Comparison of ENCODE assay signal across 13 cellular contexts in the genomic region with DNA sequence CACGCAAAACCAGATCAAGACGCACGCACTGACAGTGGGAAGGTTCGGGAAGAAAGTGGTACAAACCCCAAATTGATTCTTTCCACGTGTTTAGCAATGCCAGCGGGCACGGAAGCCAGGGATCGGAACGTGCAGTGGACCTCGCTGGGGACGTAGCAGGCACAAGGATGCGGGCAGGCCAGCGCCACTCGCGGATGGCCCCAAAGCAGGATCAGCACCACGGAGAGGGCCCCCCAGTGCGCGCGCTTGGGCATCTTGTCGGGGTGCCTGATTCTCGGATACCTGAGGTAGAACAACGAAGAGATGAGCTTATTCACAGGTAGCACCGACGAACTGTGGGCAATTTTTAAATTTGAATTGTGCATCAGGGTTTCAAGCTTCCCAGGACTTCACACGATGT. TPM values are rescaled to one million over a fixed set of nuclear protein-coding genes. Genes with fewer than 3 reads are reported as not detected.
A peak's percentile ranks its signal among the peaks of the same experiment; 100 is the strongest.
DNase-seq lines count a peak whose midpoint lies in the region; TF ChIP-seq lines count a peak whose summit lies in the region.
"Not testable (repeated sequence)": the region's sequence is repeated elsewhere in the genome, so short reads cannot be mapped to it uniquely, and the experiment has no call there.
"Had no signal": no experiment of that assay in that cellular context is flagged by ENCODE, and none has a peak within 500 bp of the region (broad histone marks: within the 10 kb centered on the region; RNA-seq: fewer than 3 reads in every experiment).

No MANE protein-coding gene starts in this region.

- H3K4me3 Mint-ChIP-seq in brain = peak overlapping the region in 4 of 5 experiments; percentile 21 to 91 (median 59)
- H3K4me3 Mint-ChIP-seq in endothelial cell (ENCODE audit: unreplicated experiment) = not testable (repeated sequence)
- H3K4me3 Mint-ChIP-seq in osteocyte (ENCODE audit: unreplicated experiment) = peak overlapping the region; percentile 97

- H3K79me2 ChIP-seq in GM23248 (ENCODE audit: insufficient read depth) = not testable (repeated sequence)

- H3K4me1 ChIP-seq in GM23248 (ENCODE audit: insufficient read depth) = not testable (repeated sequence)
- H3K4me1 ChIP-seq in liver (ENCODE audit: control insufficient read depth in 4 of 4, insufficient read depth in 4 of 4, low read length in 3 of 4) = peaks cover 0 to 12% (median 2%) of the 10 kb centered on the region in 4 donors

- DNase-seq in AG04449 (ENCODE audit: low read depth, low spot score) = not testable (repeated sequence)
- peak; percentile 42 for DNase-seq in GM23248
- DNase-seq in endothelial cell (ENCODE audit: low spot score) = peak; percentile 14
- peak; percentile 84 for DNase-seq in osteocyte (ENCODE audit: extremely low spot score, unreplicated experiment)

- H3K27ac Mint-ChIP-seq in brain (peak overlapping the region in 1 of 5 experiments; percentile 11), osteocyte (ENCODE audit: unreplicated experiment) (peak overlapping the region; percentile 6)
- not testable (repeated sequence) for H3K27ac Mint-ChIP-seq in endothelial cell (ENCODE audit: unreplicated experiment)

- POLR2A ChIA-PET in AG04449 (lab: Yijun Ruan, JAX) = not testable (repeated sequence)

- H3F3A ChIP-seq in GM23248 (ENCODE audit: insufficient read depth) = not testable (repeated sequence)

- not testable (repeated sequence) for TF ChIP-seq EP300 in Ishikawa (IDR thresholded peaks at IDR 0.05; ENCODE audit: borderline replicate concordance)

- H3K27me3 ChIP-seq in GM23248 (replicated peaks; ENCODE audit: insufficient read depth); liver (ENCODE audit: control insufficient read depth in 4 of 4, insufficient read depth in 4 of 4, low read length in 3 of 4): not testable (repeated sequence)

- H4K20me1 ChIP-seq in GM23248 (ENCODE audit: insufficient read depth) = not testable (repeated sequence)

- not testable (repeated sequence) for TF ChIP-seq CTCF in AG04449 (IDR thresholded peaks at IDR 0.05; ENCODE audit: insufficient read depth, low read length, missing control alignments); brain (conservative IDR thresholded peaks at IDR 0.05); endothelial cell (IDR thresholded peaks at IDR 0.05; ENCODE audit: unreplicated experiment); liver (IDR thresholded peaks at IDR 0.05; ENCODE audit: low read depth, low read length, missing input control); osteocyte (IDR thresholded peaks at IDR 0.05)

- H2AFZ ChIP-seq in GM23248 = not testable (repeated sequence)

- WGBS in GM23248 (ENCODE audit: low coverage in 1 of 2, low lambda C conversion rate in 2 of 2, missing lambda C conversion rate in 2 of 2), 2 experiments = 9 to 12% methylated on average over 20 to 25 of the region's 25 CpGs
- 21% methylated on average over 25 of the region's 25 CpGs for WGBS in liver

- peak overlapping the region; percentile 73 for H3K4me2 ChIP-seq in GM23248 (ENCODE audit: unreplicated experiment)

- CTCF ChIA-PET in AG04449 (lab: Yijun Ruan, JAX) = not testable (repeated sequence)

- H3K9me3 Mint-ChIP-seq in brain = peaks cover 2 to 15% (median 7%) of the 10 kb centered on the region in 5 experiments
- not testable (repeated sequence) for H3K9me3 Mint-ChIP-seq in endothelial cell (ENCODE audit: unreplicated experiment); osteocyte (ENCODE audit: unreplicated experiment)

- H3K4me3 ChIP-seq in AG04449 (ENCODE audit: low read depth, low read length) (peak overlapping the region; percentile 12; the same call in 1 of the 2 replicates), GM23248 (peak overlapping the region; percentile 75; the same call in 1 of the 2 replicates)
- not testable (repeated sequence) for H3K4me3 ChIP-seq in liver (ENCODE audit: low read depth in 1 of 3, low read length in 3 of 3)

- H3K9me3 ChIP-seq in GM23248 (ENCODE audit: low read depth); liver (ENCODE audit: control insufficient read depth in 4 of 4, low read length in 3 of 4): not testable (repeated sequence)

- H3K9me2 ChIP-seq in GM23248 (ENCODE audit: insufficient read depth) = not testable (repeated sequence)

- not testable (repeated sequence) for H3K9ac ChIP-seq in GM23248; liver (ENCODE audit: low read depth in 1 of 2, low read length in 2 of 2)

- peaks cover 57% of the 10 kb centered on the region for H3K27me3 Mint-ChIP-seq in brain
- not testable (repeated sequence) for H3K27me3 Mint-ChIP-seq in endothelial cell (ENCODE audit: unreplicated experiment); osteocyte (ENCODE audit: unreplicated experiment)

- in situ Hi-C loops in GM23248 (cut with MboI) = loop anchor here (25.0 kb wide), 2 partner anchors 194 to 294 kb away; no protein-coding TSS in a partner anchor

- H3K4me1 Mint-ChIP-seq in brain (peaks cover 20% of the 10 kb centered on the region), osteocyte (ENCODE audit: unreplicated experiment) (peaks cover 41% of the 10 kb centered on the region)
- not testable (repeated sequence) for H3K4me1 Mint-ChIP-seq in endothelial cell (ENCODE audit: unreplicated experiment)

- not testable (repeated sequence) for H3K36me3 ChIP-seq in GM23248 (ENCODE audit: low read depth); liver (ENCODE audit: control insufficient read depth in 4 of 4, insufficient read depth in 3 of 4, low read depth in 1 of 4, low read length in 3 of 4)

- not testable (repeated sequence) for H3K36me3 Mint-ChIP-seq in brain; endothelial cell (ENCODE audit: low read depth, unreplicated experiment)
- H3K36me3 Mint-ChIP-seq in osteocyte (ENCODE audit: unreplicated experiment) = peaks cover 34% of the 10 kb centered on the region

- TF ChIP-seq RAD21 in Ishikawa (IDR thresholded peaks at IDR 0.05; ENCODE audit: low read depth); liver (IDR thresholded peaks at IDR 0.05): not testable (repeated sequence)

- not testable (repeated sequence) for H3K27ac ChIP-seq in GM23248; liver (ENCODE audit: low read depth in 1 of 2, low read length in 2 of 2)

TF ChIP-seq in Ishikawa, 13 proteins besides CTCF, POLR2A, EP300 and RAD21:
- TF ChIP-seq, protein P1, sequence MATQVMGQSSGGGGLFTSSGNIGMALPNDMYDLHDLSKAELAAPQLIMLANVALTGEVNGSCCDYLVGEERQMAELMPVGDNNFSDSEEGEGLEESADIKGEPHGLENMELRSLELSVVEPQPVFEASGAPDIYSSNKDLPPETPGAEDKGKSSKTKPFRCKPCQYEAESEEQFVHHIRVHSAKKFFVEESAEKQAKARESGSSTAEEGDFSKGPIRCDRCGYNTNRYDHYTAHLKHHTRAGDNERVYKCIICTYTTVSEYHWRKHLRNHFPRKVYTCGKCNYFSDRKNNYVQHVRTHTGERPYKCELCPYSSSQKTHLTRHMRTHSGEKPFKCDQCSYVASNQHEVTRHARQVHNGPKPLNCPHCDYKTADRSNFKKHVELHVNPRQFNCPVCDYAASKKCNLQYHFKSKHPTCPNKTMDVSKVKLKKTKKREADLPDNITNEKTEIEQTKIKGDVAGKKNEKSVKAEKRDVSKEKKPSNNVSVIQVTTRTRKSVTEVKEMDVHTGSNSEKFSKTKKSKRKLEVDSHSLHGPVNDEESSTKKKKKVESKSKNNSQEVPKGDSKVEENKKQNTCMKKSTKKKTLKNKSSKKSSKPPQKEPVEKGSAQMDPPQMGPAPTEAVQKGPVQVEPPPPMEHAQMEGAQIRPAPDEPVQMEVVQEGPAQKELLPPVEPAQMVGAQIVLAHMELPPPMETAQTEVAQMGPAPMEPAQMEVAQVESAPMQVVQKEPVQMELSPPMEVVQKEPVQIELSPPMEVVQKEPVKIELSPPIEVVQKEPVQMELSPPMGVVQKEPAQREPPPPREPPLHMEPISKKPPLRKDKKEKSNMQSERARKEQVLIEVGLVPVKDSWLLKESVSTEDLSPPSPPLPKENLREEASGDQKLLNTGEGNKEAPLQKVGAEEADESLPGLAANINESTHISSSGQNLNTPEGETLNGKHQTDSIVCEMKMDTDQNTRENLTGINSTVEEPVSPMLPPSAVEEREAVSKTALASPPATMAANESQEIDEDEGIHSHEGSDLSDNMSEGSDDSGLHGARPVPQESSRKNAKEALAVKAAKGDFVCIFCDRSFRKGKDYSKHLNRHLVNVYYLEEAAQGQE (IDR thresholded peaks at IDR 0.05; ENCODE audit: low read depth) = peak; percentile 64

TF ChIP-seq in liver, 16 proteins besides CTCF, POLR2A, EP300 and RAD21:
- TF ChIP-seq, protein P1 (IDR thresholded peaks at IDR 0.05) = peak; percentile 46

RNA-seq across cellular contexts. Expression of a gene that starts 2.9 kb away (rescaled TPM):
- 72.0 and 79.1 TPM in 2 replicates for total RNA-seq in GM23248 (2014; rRNA removed; shearing (Covaris generic))
- polyA plus RNA-seq in GM23248 (2016; fragmentation: Nextera tagmentation; extraction: Ambion mirVana) = 45.2 and 46.3 TPM in 2 replicates
- polyA plus RNA-seq in brain (ENCODE audit: insufficient read depth, low read depth, low replicate concordance) = 1.5 TPM
- total RNA-seq in endothelial cell (ENCODE audit: unreplicated experiment) = 4.3 TPM
- total RNA-seq in liver = 1 to 10 TPM; 1.0 to 1.3 TPM
- 1 to 10 TPM in 1 of 2 donors, under 1 TPM in 1; 0.32 to 1.2 TPM for polyA plus RNA-seq in liver
- total RNA-seq in osteocyte = 188 and 215 TPM in 2 replicates
- total RNA-seq: CD4-positive, alpha-beta memory T cell; H4; HT-29; MCF 10A; OCI-LY7; SK-MEL-5 had no signal
- polyA plus RNA-seq: CD4-positive, alpha-beta memory T cell had no signal

Comparison
In these comparisons a context has a peak if more than half of its experiments do, and no peak if none do; other contexts are left out.
1. RNA of a gene that starts 2.9 kb away (total RNA-seq): 188 to 215 TPM in osteocyte and 72.0 to 79.1 TPM in GM23248; 4.3 TPM in endothelial cell (single experiment) and 1.0 to 1.3 TPM in liver; every median in the first group is over 10 times any median in the second.